ENCODE assay signal across 8 cellular contexts in the genomic region with DNA sequence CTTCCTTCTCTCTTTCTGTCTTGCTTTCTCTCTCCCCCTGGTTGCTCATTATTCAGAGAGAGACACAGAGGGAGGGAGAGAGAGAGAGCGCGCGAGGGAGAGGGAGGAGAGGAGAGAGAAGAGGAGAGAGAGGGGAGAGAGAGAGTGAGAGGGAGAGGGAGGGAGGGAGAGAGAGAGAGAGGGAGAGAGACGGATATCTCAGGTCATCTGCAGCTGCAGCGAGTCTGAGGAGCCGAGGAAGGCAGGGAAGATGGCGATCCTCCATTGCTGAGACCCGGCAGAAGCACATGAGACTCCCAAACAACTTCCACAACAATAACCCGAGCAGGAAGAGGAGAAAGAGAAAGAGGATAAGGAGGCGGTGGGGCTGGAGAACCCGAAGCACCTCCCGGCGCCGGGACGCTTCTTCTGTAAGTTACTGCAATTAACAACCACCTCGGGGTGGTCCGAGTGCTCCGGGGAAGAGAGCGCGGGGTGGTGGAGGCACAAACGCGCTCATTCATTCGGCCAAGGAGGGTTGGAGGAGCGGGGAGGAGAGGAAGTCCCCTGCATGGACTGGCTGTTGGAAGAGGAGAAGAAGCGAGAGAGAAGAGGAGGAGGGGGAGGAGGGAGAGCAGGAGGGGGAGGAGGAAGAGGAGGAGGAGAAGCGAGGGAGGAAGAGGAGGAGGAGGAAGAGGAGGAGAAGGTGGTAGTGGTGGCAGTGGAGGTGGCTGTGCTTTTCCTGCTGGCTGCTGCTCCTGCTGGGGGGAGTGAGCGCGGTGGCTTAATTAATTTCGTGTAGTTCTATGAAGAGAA. TPM values are rescaled to one million over a fixed set of nuclear protein-coding genes. Genes with fewer than 3 reads are reported as not detected.
DNase-seq lines count a peak whose midpoint lies in the region; ATAC-seq and TF ChIP-seq lines count a peak whose summit lies in the region.

TSS of gene ZNF462 (plus strand) at position 221 of the 795 bp plus-strand sequence. CDS start 60,218 bp downstream, outside the sequence.

- H3K36me3 ChIP-seq in liver (ENCODE audit: control insufficient read depth in 4 of 4, insufficient read depth in 3 of 4, low read depth in 1 of 4, low read length in 3 of 4): no peaks in the 10 kb centered on the region
- H3K36me3 ChIP-seq in subcutaneous abdominal adipose tissue (ENCODE audit: control insufficient read depth in 5 of 5, insufficient read depth in 5 of 5, low read length in 5 of 5): no peaks in the 10 kb centered on the region

- peak within 1 kb of the TSS; percentile 87 for H3K9ac ChIP-seq in H9 (ENCODE audit: extremely low read depth, insufficient read length, low read length)
- peak within 1 kb of the TSS; percentile 24 to 64 for H3K9ac ChIP-seq in liver (ENCODE audit: low read depth in 1 of 2, low read length in 2 of 2)
- H3K9ac ChIP-seq in subcutaneous abdominal adipose tissue (ENCODE audit: low read length in 5 of 5): peak within 1 kb of the TSS; percentile 62 to 91 (median 78)

- no peak within 1 kb of the TSS for H3K23ac ChIP-seq in H9 (ENCODE audit: insufficient read length, low read depth, low read length)

- no peaks in the 10 kb centered on the region for H4K20me1 ChIP-seq in H9 (ENCODE audit: control insufficient read depth, insufficient read depth, insufficient read length)

- no peaks in the 10 kb centered on the region; a peak in 2 of 5 replicates for H3K9me3 Mint-ChIP-seq in H9

- peaks cover 41% of the 10 kb centered on the region for H3K79me2 ChIP-seq in H9 (ENCODE audit: insufficient read depth, low read length)

- no peak within 1 kb of the TSS for H4K91ac ChIP-seq in H9 (ENCODE audit: insufficient read length, low read depth, low read length)

- no peak within 1 kb of the TSS for H2BK20ac ChIP-seq in H9 (ENCODE audit: low read depth, low read length, poor library complexity, severe bottlenecking)

- H3K27me3 ChIP-seq in H9 (ENCODE audit: insufficient read depth, low read length): no peaks in the 10 kb centered on the region
- peaks cover 0 to 28% (median 12%) of the 10 kb centered on the region in 45 donors for H3K27me3 ChIP-seq in dorsolateral prefrontal cortex
- peaks cover 0 to 18% (median 9%) of the 10 kb centered on the region in 4 donors for H3K27me3 ChIP-seq in liver (ENCODE audit: control insufficient read depth in 4 of 4, insufficient read depth in 4 of 4, low read length in 3 of 4)
- peaks cover 0 to 3% (median 0%) of the 10 kb centered on the region in 5 donors for H3K27me3 ChIP-seq in subcutaneous abdominal adipose tissue (ENCODE audit: control insufficient read depth in 5 of 5, insufficient read depth in 4 of 5, low read length in 5 of 5)

- peak within 1 kb of the TSS; percentile 54 to 92 (median 77) for H3K4me3 ChIP-seq in dorsolateral prefrontal cortex
- peak within 1 kb of the TSS; percentile 50 to 67 (median 63) for H3K4me3 ChIP-seq in liver (ENCODE audit: low read depth in 1 of 3, low read length in 3 of 3)
- peak within 1 kb of the TSS; percentile 80 to 99 (median 90) for H3K4me3 ChIP-seq in subcutaneous abdominal adipose tissue (ENCODE audit: low read depth in 1 of 5, low read length in 5 of 5)

- H2AFZ ChIP-seq in H9 (ENCODE audit: low read length): no peak within 1 kb of the TSS

- no peak for TF ChIP-seq CTCF in H9 (conservative IDR thresholded peaks at IDR 0.05)
- peak in 5 of 56 donors; percentile 7 to 39 (median 22) for TF ChIP-seq CTCF in dorsolateral prefrontal cortex (IDR thresholded peaks at IDR 0.05 in 54 of 56, conservative IDR thresholded peaks at IDR 0.05 in 2 of 56; ENCODE audit: low read depth in 1 of 56, partially characterized antibody in 56 of 56)
- TF ChIP-seq CTCF in liver (IDR thresholded peaks at IDR 0.05; ENCODE audit: low read depth, low read length, missing input control): no peak

- H2BK5ac ChIP-seq in H9 (ENCODE audit: insufficient read length, low read length): peak within 1 kb of the TSS; percentile 48

- no peak within 1 kb of the TSS for H4K8ac ChIP-seq in H9 (replicated peaks; ENCODE audit: insufficient read length, low read depth, low read length)

- H2BK15ac ChIP-seq in H9 (ENCODE audit: low read depth, low read length): no peak within 1 kb of the TSS

- peaks cover 2% of the 10 kb centered on the region for H3K79me1 ChIP-seq in H9 (ENCODE audit: insufficient read depth, low read depth, low read length, poor library complexity, severe bottlenecking)

- peaks cover 7% of the 10 kb centered on the region; the same call in 1 of the 2 replicates for H3K4me1 ChIP-seq in H9 (ENCODE audit: insufficient read depth, low read length)
- peaks cover 8 to 48% (median 36%) of the 10 kb centered on the region in 4 donors for H3K4me1 ChIP-seq in liver (ENCODE audit: control insufficient read depth in 4 of 4, insufficient read depth in 4 of 4, low read length in 3 of 4)
- peaks cover 5 to 63% (median 54%) of the 10 kb centered on the region in 5 donors for H3K4me1 ChIP-seq in subcutaneous abdominal adipose tissue (ENCODE audit: control insufficient read depth in 5 of 5, insufficient read depth in 5 of 5, low read length in 5 of 5)

- H4K5ac ChIP-seq in H9 (ENCODE audit: insufficient read length, low read depth, low read length): no peak within 1 kb of the TSS

- peak within 1 kb of the TSS; percentile 71 for H3K18ac ChIP-seq in H9 (ENCODE audit: insufficient read length, low read depth, low read length)

- peak within 1 kb of the TSS; percentile 93 to 100 for H3K4me3 Mint-ChIP-seq in H9

- peaks cover 15 to 35% (median 32%) of the 10 kb centered on the region in 3 experiments for H3K36me3 Mint-ChIP-seq in H9 (ENCODE audit: insufficient read depth in 1 of 3, low read depth in 3 of 3)

- H3K9me3 ChIP-seq in H9 (ENCODE audit: control insufficient read depth, low read depth, low read length) (no peaks in the 10 kb centered on the region), liver (ENCODE audit: control insufficient read depth in 4 of 4, low read length in 3 of 4) (no peaks in the 10 kb centered on the region), subcutaneous abdominal adipose tissue (ENCODE audit: control insufficient read depth in 5 of 5, low read length in 5 of 5) (no peaks in the 10 kb centered on the region)

- H3K27ac ChIP-seq in H9 (ENCODE audit: insufficient read length, low read depth, low read length) (peak within 1 kb of the TSS; percentile 59), dorsolateral prefrontal cortex (peak within 1 kb of the TSS; percentile 60 to 95 (median 90)), liver (ENCODE audit: low read depth in 1 of 2, low read length in 2 of 2) (peak within 1 kb of the TSS; percentile 73 to 80), subcutaneous abdominal adipose tissue (ENCODE audit: low read depth, low read length) (peak within 1 kb of the TSS; percentile 84)

- H3T11ph ChIP-seq in H9 (ENCODE audit: low read length): no peak within 1 kb of the TSS

- H3K27ac Mint-ChIP-seq in H9: peak within 1 kb of the TSS; percentile 98 to 100 (median 99)

- H3K23me2 ChIP-seq in H9 (ENCODE audit: insufficient read length, low read depth, low read length, poor library complexity, severe bottlenecking): peaks cover 19% of the 10 kb centered on the region

- H2BK120ac ChIP-seq in H9 (ENCODE audit: low read depth, low read length, poor library complexity, severe bottlenecking): no peak within 1 kb of the TSS

- peak within 1 kb of the TSS; percentile 76 for H3K14ac ChIP-seq in H9 (ENCODE audit: insufficient read depth, low read length)

- DNase-seq in AG20443 (ENCODE audit: low spot score) (peak; percentile 42), H9 (peak; percentile 55), RPMI7951 (ENCODE audit: low read depth) (peak; percentile 81), dorsolateral prefrontal cortex (peak in 6 of 10 donors; percentile 24 to 61 (median 56))
- DNase-seq in activated CD8-positive, alpha-beta memory T cell treated with anti-CD3 and anti-CD28 coated beads, Interleukin-2, amount 50 U/mL, for 48 hours: no peak

- no peaks in the 10 kb centered on the region for H3K27me3 Mint-ChIP-seq in H9 (ENCODE audit: low read depth)

- no peak for TF ChIP-seq RAD21 in liver (IDR thresholded peaks at IDR 0.05)

- WGBS in H9 (ENCODE audit: extremely low coverage, insufficient read length, low lambda C conversion rate): no CpG with 5 or more reads among the region's 29 CpGs
- 3% methylated on average over 29 of the region's 29 CpGs for WGBS in liver

- H3K4me1 Mint-ChIP-seq in H9: peaks cover 48 to 50% of the 10 kb centered on the region in 2 experiments

- no peak within 1 kb of the TSS for H3K56ac ChIP-seq in H9 (ENCODE audit: insufficient read length, low read depth, low read length)

- H2BK12ac ChIP-seq in H9 (ENCODE audit: insufficient read length, low read depth, low read length): no peak within 1 kb of the TSS

- peak within 1 kb of the TSS; percentile 79 for H3K4me2 ChIP-seq in H9 (ENCODE audit: insufficient read depth, insufficient read length, low read length)

- H2AK5ac ChIP-seq in H9 (ENCODE audit: insufficient read length, low read length): no peak within 1 kb of the TSS

- no peak within 1 kb of the TSS; the same call in 1 of the 2 replicates for H3K4ac ChIP-seq in H9 (ENCODE audit: low read depth, low read length)

- intact Hi-C loops in dorsolateral prefrontal cortex (cut with DNase I): loop anchor here (2.0 to 10.0 kb wide), 6 partner anchors 58 to 978 kb away; no protein-coding TSS in a partner anchor

- no peak for ATAC-seq in GM18867 (IDR thresholded peaks at IDR 0.05; ENCODE audit: unreplicated experiment)

TF ChIP-seq in liver, 16 proteins besides CTCF, POLR2A, EP300 and RAD21:
- no peak for TF ChIP-seq HNF4A (conservative IDR thresholded peaks at IDR 0.05)
- TF ChIP-seq NR2F2 (IDR thresholded peaks at IDR 0.05): peak; percentile 4

RNA-seq across cellular contexts. Expression of gene ZNF462, which starts in this region (rescaled TPM):
- total RNA-seq in H9 (2021) (159 and 164 TPM in 2 replicates), dorsolateral prefrontal cortex (10 to 100 TPM; 28.3 to 76.5 (median 48.5) TPM), liver (1 to 10 TPM; 2.0 to 2.1 TPM)
- total RNA-seq in RPMI7951 (2014; rRNA removed; shearing (Covaris generic)): 10.0 and 14.2 TPM in 2 replicates
- under 1 TPM; 0.35 to 0.78 TPM for polyA plus RNA-seq in liver
